In the genomic region with DNA sequence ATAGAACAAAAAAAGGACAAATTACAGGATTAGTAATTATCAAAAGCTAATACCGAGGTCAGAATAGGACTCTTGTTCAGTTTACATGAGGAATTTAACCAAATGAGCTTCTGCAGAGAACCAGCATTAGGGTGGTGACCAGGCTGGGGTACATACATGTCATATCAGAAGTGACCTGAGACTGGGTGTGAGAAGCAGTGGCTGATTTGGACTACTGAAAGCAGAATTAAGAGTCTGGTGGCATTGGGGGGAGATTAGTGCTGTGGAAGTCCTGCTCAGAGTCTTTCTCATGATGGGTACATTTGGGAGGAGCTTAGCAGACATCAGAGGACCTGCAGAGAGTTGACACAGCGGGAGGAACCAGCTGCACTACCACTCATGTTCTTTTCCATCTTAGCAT, we compare ENCODE assay signal across 14 cellular contexts. TPM values are rescaled to one million over a fixed set of nuclear protein-coding genes. Genes with fewer than 3 reads are reported as not detected.
A peak's percentile ranks its signal among the peaks of the same experiment; 100 is the strongest.
DNase-seq lines count a peak whose midpoint lies in the region; ATAC-seq lines count a peak whose summit lies in the region.
"Had no signal": no experiment of that assay in that cellular context is flagged by ENCODE, and none has a peak within 500 bp of the region (broad histone marks: within the 10 kb centered on the region; RNA-seq: fewer than 3 reads in every experiment).

No MANE protein-coding gene starts in this region.

- no peaks in the 10 kb centered on the region for H3K27me3 Mint-ChIP-seq in memory B cell

- DNase-seq in memory B cell (ENCODE audit: low spot score in 2 of 2) (no peak), 8988T (no peak), epidermal melanocyte (ENCODE audit: insufficient read length, low spot score) (no peak), sciatic nerve (ENCODE audit: low spot score) (no peak)
- DNase-seq: activated T-cell treated with anti-CD3 and anti-CD28 coated beads, Interleukin-2, amount 50 U/mL, for 48 hours; effector memory CD4-positive, alpha-beta T cell; foreskin keratinocyte; mesendoderm; NCI-H187 treated with DMSO at 0.1 percent for 48 hours; occipital lobe; small intestine had no signal

- H3K27ac Mint-ChIP-seq in memory B cell: peak overlapping the region; percentile 93

- peaks cover 41% of the 10 kb centered on the region for H3K4me1 Mint-ChIP-seq in memory B cell

- H3K36me3 Mint-ChIP-seq in memory B cell: peaks cover 7% of the 10 kb centered on the region

- ATAC-seq in GM18511 (IDR thresholded peaks at IDR 0.05; ENCODE audit: unreplicated experiment): peak; percentile 74
- ATAC-seq in GM19395 (IDR thresholded peaks at IDR 0.05; ENCODE audit: unreplicated experiment): peak; percentile 66
- peak; percentile 44 for ATAC-seq in HG03159 (IDR thresholded peaks at IDR 0.05; ENCODE audit: unreplicated experiment)
- peak; percentile 7 for ATAC-seq in memory B cell (ENCODE audit: low read depth)
- ATAC-seq in sciatic nerve: no peak
- ATAC-seq: foreskin keratinocyte had no signal

- H3K9me3 Mint-ChIP-seq in memory B cell: peaks cover 2% of the 10 kb centered on the region

- peak overlapping the region; percentile 43 for H3K4me3 Mint-ChIP-seq in memory B cell

- intact Hi-C loops in sciatic nerve (cut with DNase I): no loop called here

RNA-seq across cellular contexts. Expression of a gene that starts 21.7 kb away (rescaled TPM):
- 18.8 TPM for total RNA-seq in sciatic nerve
